In the genomic region with DNA sequence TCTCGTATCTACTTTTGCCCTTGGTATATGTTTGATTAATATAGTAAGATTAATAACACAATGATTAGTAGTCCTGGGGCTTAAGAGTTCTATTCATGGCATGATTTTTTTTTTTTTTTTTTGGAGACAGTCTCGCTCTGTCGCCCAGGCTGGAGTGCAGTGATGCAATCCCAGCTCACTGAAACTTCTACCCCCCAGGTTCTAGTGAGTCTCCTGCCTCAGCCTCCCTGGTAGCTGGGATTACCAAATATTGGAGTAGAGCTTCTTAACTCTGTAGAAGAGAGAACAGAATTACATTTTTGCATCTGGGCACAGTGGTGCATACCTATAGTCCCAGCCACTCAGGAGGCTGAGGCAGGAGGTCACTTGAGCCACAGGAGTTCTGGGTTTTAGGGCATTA, we compare ENCODE assay signal across 15 cellular contexts. TPM values are rescaled to one million over a fixed set of nuclear protein-coding genes. Genes with fewer than 3 reads are reported as not detected.
DNase-seq lines count a peak whose midpoint lies in the region; ATAC-seq and TF ChIP-seq lines count a peak whose summit lies in the region.
"Had no signal": no experiment of that assay in that cellular context is flagged by ENCODE, and none has a peak within 500 bp of the region (broad histone marks: within the 10 kb centered on the region; RNA-seq: fewer than 3 reads in every experiment).

No MANE protein-coding gene starts in this region.

- H3K9me3 Mint-ChIP-seq in chondrocyte (ENCODE audit: low read depth), result no peaks in the 10 kb centered on the region
- H3K9me3 Mint-ChIP-seq: activated T-helper 1 cell treated with anti-CD3 and anti-CD28 coated beads, Interleukin-12 subunit alpha, Interleukin-12 subunit beta, Interleukin-2, Interleukin-4 antibody, amounts not matched to agents 30 ng/mL and 10 ng/mL and 1 ng/mL, durations not matched to agents 14 hours and 24 hours and 36 hours; endodermal cell had no signal

- no peaks in the 10 kb centered on the region for H3K36me3 Mint-ChIP-seq in chondrocyte (ENCODE audit: low read depth)

- no peaks in the 10 kb centered on the region for H3K9me3 ChIP-seq in upper lobe of right lung
- H3K9me3 ChIP-seq: mucosa of descending colon had no signal

- intact Hi-C loops in Right ventricle myocardium superior (cut with DNase I), result loop anchor here (5.0 to 10.0 kb wide), 2 partner anchors 60 to 103 kb away; no protein-coding TSS in a partner anchor
- intact Hi-C loops in Right ventricle myocardium inferior (cut with DNase I), result loop anchor here (2.0 to 5.0 kb wide), 2 partner anchors 58 to 62 kb away; a partner anchor contains a TSS
- intact Hi-C loops in sciatic nerve (cut with DNase I), result loop anchor here (10.0 kb wide), 1 partner anchor 170 kb away; no protein-coding TSS in a partner anchor
- intact Hi-C loops in upper lobe of right lung (cut with DNase I), result no loop called here

- no peaks in the 10 kb centered on the region for H3K27me3 ChIP-seq in upper lobe of right lung

- peaks cover 60% of the 10 kb centered on the region for H3K4me1 ChIP-seq in upper lobe of right lung

- no peak for TF ChIP-seq RAD21 in Ishikawa (IDR thresholded peaks at IDR 0.05; ENCODE audit: low read depth)

- DNase-seq in Right ventricle myocardium superior (no peak), Right ventricle myocardium inferior (ENCODE audit: missing footprints) (no peak), chondrocyte (ENCODE audit: low spot score) (no peak), sciatic nerve (ENCODE audit: low spot score) (no peak), NCI-H146 treated with DMSO at 0.1 percent for 48 hours (lab: John Stamatoyannopoulos, UW; ENCODE audit: unreplicated experiment) (no peak), HCEC 1CT (no peak), upper lobe of right lung (no peak)
- DNase-seq: DMS153, kidney glomerular epithelial cell, mucosa of descending colon, NCI-H2081 treated with DMSO at 0.1 percent for 48 hours, NCI-H510A treated with DMSO at 0.1 percent for 48 hours had no signal

- H3K27ac ChIP-seq in upper lobe of right lung, result no peak overlapping the region

- no peaks in the 10 kb centered on the region for H3K36me3 ChIP-seq in upper lobe of right lung

- ATAC-seq in Right ventricle myocardium superior (ENCODE audit: poor library complexity) (peak; percentile 23), Right ventricle myocardium inferior (no peak), sciatic nerve (peak; percentile 42), upper lobe of right lung (no peak)
- ATAC-seq: mucosa of descending colon had no signal

- H3K4me3 Mint-ChIP-seq in chondrocyte (ENCODE audit: unreplicated experiment), result no peak overlapping the region
- H3K4me3 Mint-ChIP-seq: activated T-helper 1 cell treated with anti-CD3 and anti-CD28 coated beads, Interleukin-12 subunit alpha, Interleukin-12 subunit beta, Interleukin-2, Interleukin-4 antibody, amounts not matched to agents 30 ng/mL and 10 ng/mL and 1 ng/mL, durations not matched to agents 14 hours and 24 hours and 36 hours; endodermal cell had no signal

- peak overlapping the region; percentile 28 for H3K27ac Mint-ChIP-seq in chondrocyte (ENCODE audit: unreplicated experiment)

- no peak for TF ChIP-seq CTCF in chondrocyte (IDR thresholded peaks at IDR 0.05)
- TF ChIP-seq CTCF in upper lobe of right lung (IDR thresholded peaks at IDR 0.05), result no peak

- no peak for TF ChIP-seq EP300 in Ishikawa (IDR thresholded peaks at IDR 0.05; ENCODE audit: borderline replicate concordance)

- H3K4me1 Mint-ChIP-seq in chondrocyte (ENCODE audit: low read depth), result peaks cover 68% of the 10 kb centered on the region

- H3K4me3 ChIP-seq in upper lobe of right lung, result no peak overlapping the region
- H3K4me3 ChIP-seq: mucosa of descending colon had no signal

- H3K27me3 Mint-ChIP-seq in chondrocyte (ENCODE audit: low read depth), result no peaks in the 10 kb centered on the region

TF ChIP-seq in Ishikawa, 13 proteins besides CTCF, POLR2A, EP300 and RAD21:
- TF ChIP-seq CEBPB (IDR thresholded peaks at IDR 0.05), result peak; percentile 78
- TF ChIP-seq, protein P1, sequence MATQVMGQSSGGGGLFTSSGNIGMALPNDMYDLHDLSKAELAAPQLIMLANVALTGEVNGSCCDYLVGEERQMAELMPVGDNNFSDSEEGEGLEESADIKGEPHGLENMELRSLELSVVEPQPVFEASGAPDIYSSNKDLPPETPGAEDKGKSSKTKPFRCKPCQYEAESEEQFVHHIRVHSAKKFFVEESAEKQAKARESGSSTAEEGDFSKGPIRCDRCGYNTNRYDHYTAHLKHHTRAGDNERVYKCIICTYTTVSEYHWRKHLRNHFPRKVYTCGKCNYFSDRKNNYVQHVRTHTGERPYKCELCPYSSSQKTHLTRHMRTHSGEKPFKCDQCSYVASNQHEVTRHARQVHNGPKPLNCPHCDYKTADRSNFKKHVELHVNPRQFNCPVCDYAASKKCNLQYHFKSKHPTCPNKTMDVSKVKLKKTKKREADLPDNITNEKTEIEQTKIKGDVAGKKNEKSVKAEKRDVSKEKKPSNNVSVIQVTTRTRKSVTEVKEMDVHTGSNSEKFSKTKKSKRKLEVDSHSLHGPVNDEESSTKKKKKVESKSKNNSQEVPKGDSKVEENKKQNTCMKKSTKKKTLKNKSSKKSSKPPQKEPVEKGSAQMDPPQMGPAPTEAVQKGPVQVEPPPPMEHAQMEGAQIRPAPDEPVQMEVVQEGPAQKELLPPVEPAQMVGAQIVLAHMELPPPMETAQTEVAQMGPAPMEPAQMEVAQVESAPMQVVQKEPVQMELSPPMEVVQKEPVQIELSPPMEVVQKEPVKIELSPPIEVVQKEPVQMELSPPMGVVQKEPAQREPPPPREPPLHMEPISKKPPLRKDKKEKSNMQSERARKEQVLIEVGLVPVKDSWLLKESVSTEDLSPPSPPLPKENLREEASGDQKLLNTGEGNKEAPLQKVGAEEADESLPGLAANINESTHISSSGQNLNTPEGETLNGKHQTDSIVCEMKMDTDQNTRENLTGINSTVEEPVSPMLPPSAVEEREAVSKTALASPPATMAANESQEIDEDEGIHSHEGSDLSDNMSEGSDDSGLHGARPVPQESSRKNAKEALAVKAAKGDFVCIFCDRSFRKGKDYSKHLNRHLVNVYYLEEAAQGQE (IDR thresholded peaks at IDR 0.05; ENCODE audit: low read depth), result no peak
TF ChIP-seq in Ishikawa: peak in this region for 1.

RNA-seq across cellular contexts. Expression of a gene that starts 58.9 kb away (rescaled TPM):
- total RNA-seq in Right ventricle myocardium superior (240 TPM), Right ventricle myocardium inferior (242 TPM), chondrocyte (204 to 231 TPM (median 216 TPM) in 3 replicates), sciatic nerve (233 TPM), upper lobe of right lung (306 TPM)

Comparison
In these comparisons a context has a peak if more than half of its experiments do, and no peak if none do; other contexts are left out.
1. ATAC-seq: peak in Right ventricle myocardium superior (single experiment) and sciatic nerve (single experiment); none in Right ventricle myocardium inferior (single experiment) and upper lobe of right lung (single experiment).